Comparison of ENCODE assay signal across 1 cellular context in the genomic region with DNA sequence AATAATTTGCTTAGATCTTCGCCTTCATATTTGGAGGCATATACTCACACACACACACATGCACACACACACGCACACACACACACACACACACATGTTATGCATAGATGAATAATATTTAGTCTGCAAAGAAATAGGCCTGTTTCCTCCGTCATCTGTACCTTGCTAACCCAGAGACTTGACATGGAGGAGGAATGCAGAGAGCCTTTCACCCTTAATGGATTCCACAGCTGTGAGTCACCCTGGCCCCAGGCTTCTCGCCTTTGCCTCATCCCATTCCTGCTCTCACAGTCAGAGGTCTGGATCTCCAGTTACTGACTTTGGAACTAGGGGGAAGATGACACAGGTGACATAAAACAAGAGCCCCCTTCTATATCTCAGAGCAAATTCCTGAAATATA.
TF ChIP-seq lines count a peak whose summit lies in the region.

No MANE protein-coding gene starts in this region.

TF ChIP-seq in GM23338, 12 proteins besides CTCF, POLR2A, EP300 and RAD21 (continued from another document):
- no peak for TF ChIP-seq ETS1 (IDR thresholded peaks at IDR 0.05)
- TF ChIP-seq JUNB (IDR thresholded peaks at IDR 0.05; ENCODE audit: unreplicated experiment), result no peak
- TF ChIP-seq ZNF114 (CRISPR knock-in tag; IDR thresholded peaks at IDR 0.05), result no peak
- no peak for TF ChIP-seq STAT1 (IDR thresholded peaks at IDR 0.05; ENCODE audit: unreplicated experiment)
- TF ChIP-seq ZNF331 (CRISPR knock-in tag; IDR thresholded peaks at IDR 0.05; ENCODE audit: low read depth), result no peak
- TF ChIP-seq NANOG (IDR thresholded peaks at IDR 0.05; ENCODE audit: borderline replicate concordance), result no peak
